In the genomic region with DNA sequence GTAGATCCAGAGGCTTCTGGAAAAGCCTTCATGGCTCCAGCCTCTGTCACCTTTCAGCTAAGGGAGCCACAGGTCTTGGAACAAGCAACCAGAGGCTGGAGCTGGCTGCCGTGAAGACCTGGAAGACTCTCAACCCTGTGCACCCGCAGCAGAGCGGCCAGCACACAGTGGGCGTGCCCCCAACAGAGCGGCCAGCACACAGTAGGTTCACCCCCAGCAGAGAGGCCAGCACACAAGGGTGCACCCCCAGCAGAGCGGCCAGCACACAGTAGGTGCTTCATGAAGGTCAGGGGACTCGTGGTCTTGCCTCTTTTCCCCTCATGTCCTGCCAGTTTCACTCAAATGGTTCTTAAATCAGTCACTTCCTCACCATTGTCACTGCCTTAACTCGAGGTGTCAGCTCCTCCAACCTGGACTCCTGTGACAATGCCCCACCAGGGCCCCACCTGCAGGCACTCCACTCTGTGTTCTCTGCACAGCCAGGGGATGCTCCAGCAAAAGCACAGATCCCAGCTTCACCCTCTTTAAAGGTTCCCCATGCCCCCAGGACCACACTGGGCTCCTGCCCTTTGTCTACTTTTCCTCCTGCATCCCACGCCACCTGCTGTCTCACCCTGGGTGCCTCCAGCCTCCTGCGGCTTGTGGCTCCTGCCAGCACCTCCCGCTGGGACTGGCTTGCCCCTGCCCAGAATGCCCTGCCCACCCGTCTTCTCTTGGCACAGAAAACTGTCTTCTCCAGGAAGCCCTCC, we compare ENCODE assay signal across 21 cellular contexts. TPM values are rescaled to one million over a fixed set of nuclear protein-coding genes. Genes with fewer than 3 reads are reported as not detected.
DNase-seq lines count a peak whose midpoint lies in the region; ATAC-seq, FAIRE-seq and TF ChIP-seq lines count a peak whose summit lies in the region.
"Had no signal": no experiment of that assay in that cellular context is flagged by ENCODE, and none has a peak within 500 bp of the region (broad histone marks: within the 10 kb centered on the region; RNA-seq: fewer than 3 reads in every experiment).

No MANE protein-coding gene starts in this region.

- intact Hi-C loops in activated naive CD4-positive, alpha-beta T cell treated with anti-CD3 and anti-CD28 coated beads for 36 hours (cut with micrococcal nuclease), result no loop called here
- intact Hi-C loops in heart left ventricle (cut with DNase I) (no loop called here), transverse colon (cut with DNase I; ENCODE audit: low total_unique reads) (no loop called here)

- H3K36me3 Mint-ChIP-seq in activated naive CD4-positive, alpha-beta T cell treated with anti-CD3 and anti-CD28 coated beads for 36 hours (ENCODE audit: low read depth), result no peaks in the 10 kb centered on the region
- no peaks in the 10 kb centered on the region for H3K36me3 Mint-ChIP-seq in nephron progenitor cell (ENCODE audit: low read depth)

- H3K27ac ChIP-seq in heart left ventricle (no peak overlapping the region), transverse colon (no peak overlapping the region)
- H3K27ac ChIP-seq: PC-9 had no signal

- peaks cover 0 to 5% (median 0%) of the 10 kb centered on the region in 9 donors for H3K27me3 ChIP-seq in heart left ventricle
- H3K27me3 ChIP-seq in transverse colon, result no peaks in the 10 kb centered on the region

- ATAC-seq in heart left ventricle, result no peak
- no peak for ATAC-seq in HG02885 (IDR thresholded peaks at IDR 0.05; ENCODE audit: poor library complexity, unreplicated experiment)

- H3K36me3 ChIP-seq in heart left ventricle (no peaks in the 10 kb centered on the region), transverse colon (no peaks in the 10 kb centered on the region)

- TF ChIP-seq POLR2A in heart left ventricle (IDR thresholded peaks at IDR 0.05), result no peak
- TF ChIP-seq POLR2A in transverse colon (IDR thresholded peaks at IDR 0.05), result no peak

- H3K4me1 ChIP-seq in heart left ventricle (peaks cover 0 to 22% (median 1%) of the 10 kb centered on the region in 12 donors), transverse colon (no peaks in the 10 kb centered on the region)

- peak; percentile 6 for DNase-seq in activated naive CD4-positive, alpha-beta T cell treated with anti-CD3 and anti-CD28 coated beads, Interleukin-2, amount 50 U/mL, for 16 hours
- DNase-seq in activated naive CD4-positive, alpha-beta T cell treated with anti-CD3 and anti-CD28 coated beads for 36 hours, result no peak
- DNase-seq in heart left ventricle, result peak in 4 of 5 donors; percentile 16 to 44 (median 16)
- no peak for DNase-seq in nephron progenitor cell
- peak; percentile 3 for DNase-seq in transverse colon
- DNase-seq in HTR-8/SVneo (ENCODE audit: insufficient read length, low spot score), result no peak
- DNase-seq in NOMO-1 treated with DMSO at 0.1 percent for 48 hours (lab: John Stamatoyannopoulos, UW; ENCODE audit: unreplicated experiment), result no peak
- DNase-seq: C1 segment of cervical spinal cord, DMS 273 treated with DMSO at 0.1 percent for 48 hours, GF-D8, HFFc6, NCI-H1417, NCI-H187 treated with DMSO at 0.1 percent for 48 hours, NCI-H748 treated with DMSO at 0.1 percent for 48 hours, PC-9 had no signal

- CTCF ChIA-PET in activated naive CD4-positive, alpha-beta T cell treated with anti-CD3 and anti-CD28 coated beads for 36 hours (lab: Charles Lee), result no interaction called here

- H3K9me3 ChIP-seq in heart left ventricle (no peaks in the 10 kb centered on the region), transverse colon (no peaks in the 10 kb centered on the region)

- H3K9me3 Mint-ChIP-seq in activated naive CD4-positive, alpha-beta T cell treated with anti-CD3 and anti-CD28 coated beads for 36 hours, result no peaks in the 10 kb centered on the region
- no peaks in the 10 kb centered on the region for H3K9me3 Mint-ChIP-seq in nephron progenitor cell
- H3K9me3 Mint-ChIP-seq: HFFc6, IgD-negative memory B cell had no signal

- TF ChIP-seq CTCF in heart left ventricle (IDR thresholded peaks at IDR 0.05) (no peak), nephron progenitor cell (IDR thresholded peaks at IDR 0.05) (no peak), transverse colon (IDR thresholded peaks at IDR 0.05) (no peak)

- TF ChIP-seq EP300 in transverse colon (IDR thresholded peaks at IDR 0.05; ENCODE audit: low read depth), result no peak

- H3K4me3 ChIP-seq in heart left ventricle (no peak overlapping the region), transverse colon (no peak overlapping the region)
- H3K4me3 ChIP-seq: PC-9 had no signal

- H3K4me3 Mint-ChIP-seq in activated naive CD4-positive, alpha-beta T cell treated with anti-CD3 and anti-CD28 coated beads for 36 hours, result no peak overlapping the region
- no peak overlapping the region for H3K4me3 Mint-ChIP-seq in nephron progenitor cell
- H3K4me3 Mint-ChIP-seq: HFFc6, IgD-negative memory B cell had no signal

- no peak for FAIRE-seq in HTR-8/SVneo (lab: Jason Lieb, UNC)
- FAIRE-seq: A204.1, GM12892 had no signal

- no peaks in the 10 kb centered on the region for H3K4me1 Mint-ChIP-seq in activated naive CD4-positive, alpha-beta T cell treated with anti-CD3 and anti-CD28 coated beads for 36 hours (ENCODE audit: low read depth)
- H3K4me1 Mint-ChIP-seq in nephron progenitor cell, result peaks cover 17% of the 10 kb centered on the region
- H3K4me1 Mint-ChIP-seq: IgD-negative memory B cell had no signal

- no peak overlapping the region for H3K27ac Mint-ChIP-seq in activated naive CD4-positive, alpha-beta T cell treated with anti-CD3 and anti-CD28 coated beads for 36 hours
- peak overlapping the region; percentile 80 for H3K27ac Mint-ChIP-seq in nephron progenitor cell
- H3K27ac Mint-ChIP-seq: HFFc6, IgD-negative memory B cell had no signal

- no peaks in the 10 kb centered on the region for H3K27me3 Mint-ChIP-seq in activated naive CD4-positive, alpha-beta T cell treated with anti-CD3 and anti-CD28 coated beads for 36 hours (ENCODE audit: low read depth)
- no peaks in the 10 kb centered on the region for H3K27me3 Mint-ChIP-seq in nephron progenitor cell (ENCODE audit: low read depth, poor library complexity)
- H3K27me3 Mint-ChIP-seq: IgD-negative memory B cell had no signal

- WGBS in heart left ventricle, 4 donors, result 78 to 83% (median 80%) methylated on average over 12 of the region's 12 CpGs
- WGBS in transverse colon (ENCODE audit: low coverage in 1 of 2), 2 donors, result 40 to 63% methylated on average over 1 to 11 of the region's 12 CpGs

- in situ Hi-C loops in transverse colon (cut with MboI; ENCODE audit: low pct_ligation_motif_present in 1 of 4, low pct_unique_long_range_greater_than_20kb in 1 of 4, low sequenced_read_pairs in 3 of 4), result no loop called here

RNA-seq across cellular contexts. Expression of gene DOC2B, which starts 42.4 kb away (rescaled TPM):
- total RNA-seq in activated naive CD4-positive, alpha-beta T cell treated with anti-CD3 and anti-CD28 coated beads for 36 hours, result under 1 TPM in 1 of 2 experiments, not detected in 1; 0.14 TPM
- total RNA-seq in heart left ventricle (10 to 100 TPM in 2 of 9 donors, 1 to 10 TPM in 7; 1.7 to 13.0 (median 6.3) TPM), transverse colon (10 to 100 TPM in 1 of 4 donors, 1 to 10 TPM in 3; 1.8 to 11.6 (median 2.6) TPM)
- 1 to 10 TPM; 2.4 to 5.8 TPM for polyA plus RNA-seq in heart left ventricle
- total RNA-seq: H4, HFFc6, HT-29, PC-9 had no signal
- polyA plus RNA-seq: IgD-negative memory B cell had no signal

Comparison
In these comparisons a context has a peak if more than half of its experiments do, and no peak if none do; other contexts are left out.
1. DNase-seq: peak in activated naive CD4-positive, alpha-beta T cell treated with anti-CD3 and anti-CD28 coated beads, Interleukin-2, amount 50 U/mL, for 16 hours (single experiment), heart left ventricle (4 of 5) and transverse colon (single experiment); none in activated naive CD4-positive, alpha-beta T cell treated with anti-CD3 and anti-CD28 coated beads for 36 hours (single experiment), nephron progenitor cell (single experiment), HTR-8/SVneo (single experiment) and NOMO-1 treated with DMSO at 0.1 percent for 48 hours (single experiment).